ENCODE assay signal across 26 cellular contexts in genomic region chr19:18601875-18602274, GRCh38. TPM values are rescaled to one million over a fixed set of nuclear protein-coding genes. Genes with fewer than 3 reads are reported as not detected.
"Had no signal": no experiment of that assay in that cellular context is flagged by ENCODE, and none has a peak within 500 bp of the region (broad histone marks: within the 10 kb centered on the region; RNA-seq: fewer than 3 reads in every experiment).

No MANE protein-coding gene starts in this region.

- H3K4me2 ChIP-seq: KMS-11, PC-9 had no signal

- H2AFZ ChIP-seq: PC-9 had no signal

- ATAC-seq: activated CD8-positive, alpha-beta T cell treated with anti-CD3 and anti-CD28 coated beads, Interleukin-2, amount 10 ng/mL, durations not matched to agents 7 days and 5 days; activated naive CD4-positive, alpha-beta T cell treated with anti-CD3 and anti-CD28 coated beads, Interleukin-2, amount 50 U/mL, for 72 hours had no signal

- FAIRE-seq: colon, RCC 7860, TTC549 had no signal

- H3K36me3 ChIP-seq: adrenal gland had no signal

- DNase-seq: activated CD4-positive, alpha-beta T cell treated with anti-CD3 and anti-CD28 coated beads, Interleukin-2, amount 10 ng/mL, durations not matched to agents 24 days and 14 days; activated CD4-positive, alpha-beta T cell treated with anti-CD3 and anti-CD28 coated beads, Interleukin-2, amount 50 U/mL, for 48 hours; activated CD8-positive, alpha-beta T cell treated with anti-CD3 and anti-CD28 coated beads, Interleukin-2, amount 10 ng/mL, durations not matched to agents 7 days and 5 days; activated gamma-delta T cell treated with Interleukin-2 at 50 U/mL for 16 hours; activated naive CD4-positive, alpha-beta T cell treated with anti-CD3 and anti-CD28 coated beads for 36 hours; activated T-cell treated with anti-CD3 and anti-CD28 coated beads, Interleukin-2, amount 50 U/mL, for 24 hours; adrenal gland; central memory CD4-positive, alpha-beta T cell; NCI-H1092 treated with DMSO at 0.1 percent for 48 hours; NCI-H1417; NCI-H146; NCI-H187 treated with DMSO at 0.1 percent for 48 hours; NCI-H2081; NCI-H2171 treated with DMSO at 0.1 percent for 48 hours; NCI-H2227 treated with DMSO at 0.1 percent for 48 hours; NCI-H446; NCI-H510A treated with DMSO at 0.1 percent for 48 hours; NCI-H526 treated with DMSO at 0.1 percent for 48 hours; NCI-H774 had no signal

- H3K4me3 ChIP-seq: adrenal gland, PC-9 had no signal

- H3K27ac ChIP-seq: adrenal gland, KMS-11, PC-9 had no signal

- H3K9me3 ChIP-seq: adrenal gland had no signal

- H3K9ac ChIP-seq: KMS-11 had no signal

RNA-seq across cellular contexts. Expression of gene CRLF1, which starts 4.7 kb away (rescaled TPM):
- total RNA-seq: activated CD4-positive, alpha-beta T cell treated with anti-CD3 and anti-CD28 coated beads, Interleukin-2, amount 10 ng/mL, durations not matched to agents 24 days and 14 days; activated CD8-positive, alpha-beta T cell treated with anti-CD3 and anti-CD28 coated beads, Interleukin-2, amount 10 ng/mL, durations not matched to agents 7 days and 5 days; activated naive CD4-positive, alpha-beta T cell treated with anti-CD3 and anti-CD28 coated beads for 36 hours; activated naive CD4-positive, alpha-beta T cell treated with anti-CD3 and anti-CD28 coated beads, Interleukin-2, amount 50 U/mL, for 72 hours; activated T-helper 2 cell treated with anti-CD3 and anti-CD28 coated beads, Interferon-gamma antibody, Interleukin-2, Interleukin-4, amounts not matched to agents 10 μg/mL and 5 μg/mL and 100 μg/mL, durations not matched to agents 14 hours and 24 hours and 36 hours had no signal

RNA-seq across cellular contexts. Expression of gene TMEM59L, which starts 10.8 kb away (rescaled TPM):
- total RNA-seq: activated CD4-positive, alpha-beta T cell treated with anti-CD3 and anti-CD28 coated beads, Interleukin-2, amount 10 ng/mL, durations not matched to agents 24 days and 14 days; activated CD8-positive, alpha-beta T cell treated with anti-CD3 and anti-CD28 coated beads, Interleukin-2, amount 10 ng/mL, durations not matched to agents 7 days and 5 days; activated T-helper 2 cell treated with anti-CD3 and anti-CD28 coated beads, Interferon-gamma antibody, Interleukin-2, Interleukin-4, amounts not matched to agents 10 μg/mL and 5 μg/mL and 100 μg/mL, durations not matched to agents 14 hours and 24 hours and 36 hours had no signal
